In the genomic region with DNA sequence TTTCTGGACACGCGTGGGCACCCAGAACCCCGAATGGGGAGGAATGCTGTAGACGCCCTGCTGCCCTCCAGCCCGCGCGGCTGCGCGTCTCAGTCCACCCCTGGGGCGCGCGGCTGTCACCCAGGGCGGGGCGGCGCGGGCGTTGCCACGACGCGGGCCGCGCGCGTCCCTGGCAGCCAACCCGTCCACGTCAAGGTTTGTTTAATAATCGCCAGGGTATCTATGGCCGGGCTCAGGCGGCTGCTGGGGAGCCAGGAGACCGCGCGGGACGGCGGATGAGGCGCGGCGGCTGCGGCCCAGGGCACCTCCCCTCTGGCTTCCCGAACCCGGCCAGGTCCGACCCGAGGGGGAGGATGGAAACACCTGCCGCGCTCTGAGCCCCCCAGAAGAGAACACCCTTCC, we compare ENCODE assay signal across 8 cellular contexts. TPM values are rescaled to one million over a fixed set of nuclear protein-coding genes. Genes with fewer than 3 reads are reported as not detected.
DNase-seq lines count a peak whose midpoint lies in the region; ATAC-seq and TF ChIP-seq lines count a peak whose summit lies in the region.

A gene with protein sequence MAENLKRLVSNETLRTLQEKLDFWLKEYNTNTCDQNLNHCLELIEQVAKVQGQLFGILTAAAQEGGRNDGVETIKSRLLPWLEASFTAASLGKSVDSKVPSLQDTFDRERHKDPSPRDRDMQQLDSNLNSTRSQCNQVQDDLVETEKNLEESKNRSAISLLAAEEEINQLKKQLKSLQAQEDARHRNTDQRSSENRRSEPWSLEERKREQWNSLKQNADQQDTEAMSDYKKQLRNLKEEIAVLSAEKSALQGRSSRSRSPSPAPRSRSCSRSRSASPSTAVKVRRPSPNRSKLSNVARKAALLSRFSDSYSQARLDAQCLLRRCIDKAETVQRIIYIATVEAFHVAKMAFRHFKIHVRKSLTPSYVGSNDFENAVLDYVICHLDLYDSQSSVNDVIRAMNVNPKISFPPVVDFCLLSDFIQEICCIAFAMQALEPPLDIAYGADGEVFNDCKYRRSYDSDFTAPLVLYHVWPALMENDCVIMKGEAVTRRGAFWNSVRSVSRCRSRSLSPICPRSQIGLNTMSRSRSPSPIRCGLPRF (plus strand): TSS at position 92 of the 402 bp plus-strand sequence. CDS start 401 bp downstream, outside the sequence.

- H3K9me3 ChIP-seq in right atrium auricular region (no peaks in the 10 kb centered on the region), sigmoid colon (no peaks in the 10 kb centered on the region)

- ATAC-seq in HG02943 (IDR thresholded peaks at IDR 0.05; ENCODE audit: low read depth, unreplicated experiment) = peak; percentile 54

- no peak within 1 kb of the TSS for H3K27ac Mint-ChIP-seq in activated naive CD8-positive, alpha-beta T cell

- peak within 1 kb of the TSS; percentile 72 for H3K4me3 Mint-ChIP-seq in activated naive CD8-positive, alpha-beta T cell

- H3K4me3 ChIP-seq in right atrium auricular region (peak within 1 kb of the TSS; percentile 55 to 71), sigmoid colon (peak within 1 kb of the TSS; percentile 40 to 57 (median 54))

- H3K27me3 ChIP-seq in right atrium auricular region (no peaks in the 10 kb centered on the region), sigmoid colon (peaks cover 0 to 30% (median 4%) of the 10 kb centered on the region in 3 donors)

- no peaks in the 10 kb centered on the region for H3K36me3 ChIP-seq in right atrium auricular region
- H3K36me3 ChIP-seq in sigmoid colon = no peaks in the 10 kb centered on the region

- peaks cover 49% of the 10 kb centered on the region for H3K27me3 Mint-ChIP-seq in activated naive CD8-positive, alpha-beta T cell

- no peaks in the 10 kb centered on the region for H3K9me3 Mint-ChIP-seq in activated naive CD8-positive, alpha-beta T cell (ENCODE audit: low read depth)

- H3K4me1 ChIP-seq in right atrium auricular region (peaks cover 0 to 24% of the 10 kb centered on the region in 2 donors), sigmoid colon (peaks cover 0 to 19% (median 11%) of the 10 kb centered on the region in 4 donors)

- TF ChIP-seq POLR2A in sigmoid colon (IDR thresholded peaks at IDR 0.05) = no peak

- intact Hi-C loops in sigmoid colon (cut with DNase I) = no loop called here

- no peaks in the 10 kb centered on the region for H3K36me3 Mint-ChIP-seq in activated naive CD8-positive, alpha-beta T cell

- TF ChIP-seq CTCF in right atrium auricular region (IDR thresholded peaks at IDR 0.05) (no peak), sigmoid colon (IDR thresholded peaks at IDR 0.05) (no peak)

- WGBS in sigmoid colon, 2 donors = 1% methylated on average over 44 of the region's 44 CpGs

- TF ChIP-seq EP300 in sigmoid colon (IDR thresholded peaks at IDR 0.05) = no peak

- peak; percentile 10 for DNase-seq in stimulated activated CD4-positive, alpha-beta T cell treated with anti-CD3 and anti-CD28 coated beads, Interleukin-15, amount 100 ng/mL, for 24 hours
- DNase-seq in stimulated activated CD4-positive, alpha-beta T cell treated with anti-CD3 and anti-CD28 coated beads, Interleukin-4, amount 100 ng/mL, for 4 hours = no peak
- DNase-seq in right atrium auricular region (ENCODE audit: low spot score) (no peak), sigmoid colon (peak; percentile 63), NOMO-1 treated with DMSO at 0.1 percent for 48 hours (lab: John Stamatoyannopoulos, UW; ENCODE audit: unreplicated experiment) (no peak), cerebellar nuclear complex (lab: John Stamatoyannopoulos, UW) (no peak)

- H3K27ac ChIP-seq in right atrium auricular region (peak within 1 kb of the TSS; percentile 11 to 60), sigmoid colon (peak within 1 kb of the TSS; percentile 50 to 65 (median 56))

- peaks cover 16% of the 10 kb centered on the region for H3K4me1 Mint-ChIP-seq in activated naive CD8-positive, alpha-beta T cell (ENCODE audit: low read depth)

RNA-seq across cellular contexts. Expression of the gene that starts here (rescaled TPM):
- total RNA-seq in right atrium auricular region = 1 to 10 TPM; 2.2 to 4.3 TPM
- total RNA-seq in sigmoid colon = 10 to 100 TPM in 1 of 4 donors, 1 to 10 TPM in 3; 1.8 to 13.0 (median 2.5) TPM
- 1 to 10 TPM; 2.6 to 6.6 (median 4.4) TPM for polyA plus RNA-seq in sigmoid colon

Comparison
In these comparisons a context has a peak if more than half of its experiments do, and no peak if none do; other contexts are left out.
1. DNase-seq: peak in stimulated activated CD4-positive, alpha-beta T cell treated with anti-CD3 and anti-CD28 coated beads, Interleukin-15, amount 100 ng/mL, for 24 hours (single experiment) and sigmoid colon (single experiment); none in stimulated activated CD4-positive, alpha-beta T cell treated with anti-CD3 and anti-CD28 coated beads, Interleukin-4, amount 100 ng/mL, for 4 hours (0 of 2), right atrium auricular region (single experiment), NOMO-1 treated with DMSO at 0.1 percent for 48 hours (single experiment) and cerebellar nuclear complex (0 of 2).